1 cellular context compared by ENCODE assay signal in the genomic region with DNA sequence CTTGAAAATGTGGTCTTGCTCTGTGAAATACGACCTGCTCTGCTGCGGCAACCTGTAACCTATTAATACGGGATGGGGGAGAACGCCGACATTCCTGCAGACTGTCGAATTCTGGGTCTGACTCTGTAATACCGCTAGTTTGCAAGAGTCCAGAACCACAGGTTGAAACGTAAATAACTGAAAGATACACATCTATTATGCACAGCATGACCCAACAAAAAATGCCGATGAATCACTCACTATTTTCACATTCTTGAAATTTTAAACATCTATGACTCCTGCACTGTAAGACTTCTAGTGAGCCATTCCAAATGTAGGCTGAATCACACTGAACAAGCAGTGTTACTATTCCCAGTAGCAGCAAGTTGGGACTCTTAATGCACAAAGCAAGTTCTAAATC.
TF ChIP-seq lines count a peak whose summit lies in the region.

No MANE protein-coding gene starts in this region.

TF ChIP-seq in HepG2, 621 proteins besides CTCF, POLR2A, EP300 and RAD21:
- no peak for TF ChIP-seq ZBTB42 (CRISPR knock-in tag; IDR thresholded peaks at IDR 0.05)
- TF ChIP-seq ZNF251 (CRISPR knock-in tag; IDR thresholded peaks at IDR 0.05), result no peak
- no peak for TF ChIP-seq ZNF780A (CRISPR knock-in tag; IDR thresholded peaks at IDR 0.05)
- no peak for TF ChIP-seq ZSCAN31 (CRISPR knock-in tag; IDR thresholded peaks at IDR 0.05; ENCODE audit: low read depth)
- TF ChIP-seq, protein P1, sequence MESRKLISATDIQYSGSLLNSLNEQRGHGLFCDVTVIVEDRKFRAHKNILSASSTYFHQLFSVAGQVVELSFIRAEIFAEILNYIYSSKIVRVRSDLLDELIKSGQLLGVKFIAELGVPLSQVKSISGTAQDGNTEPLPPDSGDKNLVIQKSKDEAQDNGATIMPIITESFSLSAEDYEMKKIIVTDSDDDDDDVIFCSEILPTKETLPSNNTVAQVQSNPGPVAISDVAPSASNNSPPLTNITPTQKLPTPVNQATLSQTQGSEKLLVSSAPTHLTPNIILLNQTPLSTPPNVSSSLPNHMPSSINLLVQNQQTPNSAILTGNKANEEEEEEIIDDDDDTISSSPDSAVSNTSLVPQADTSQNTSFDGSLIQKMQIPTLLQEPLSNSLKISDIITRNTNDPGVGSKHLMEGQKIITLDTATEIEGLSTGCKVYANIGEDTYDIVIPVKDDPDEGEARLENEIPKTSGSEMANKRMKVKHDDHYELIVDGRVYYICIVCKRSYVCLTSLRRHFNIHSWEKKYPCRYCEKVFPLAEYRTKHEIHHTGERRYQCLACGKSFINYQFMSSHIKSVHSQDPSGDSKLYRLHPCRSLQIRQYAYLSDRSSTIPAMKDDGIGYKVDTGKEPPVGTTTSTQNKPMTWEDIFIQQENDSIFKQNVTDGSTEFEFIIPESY (CRISPR knock-in tag; IDR thresholded peaks at IDR 0.05), result peak; percentile 70
